In genomic region chr4:165763640-165764039, GRCh38 we compare ENCODE assay signal across 19 cellular contexts.
"Had no signal": no experiment of that assay in that cellular context is flagged by ENCODE, and none has a peak within 500 bp of the region (broad histone marks: within the 10 kb centered on the region; RNA-seq: fewer than 3 reads in every experiment).

No MANE protein-coding gene starts in this region.

- H2AFZ ChIP-seq: parathyroid adenoma had no signal

- H3K9ac ChIP-seq: parathyroid adenoma had no signal

- H3K79me2 ChIP-seq: parathyroid adenoma had no signal

- H3K27ac ChIP-seq: brain microvascular endothelial cell, parathyroid adenoma, SK-N-MC, suprapubic skin, upper lobe of right lung had no signal

- H3K4me1 ChIP-seq: parathyroid adenoma had no signal

- H3K4me3 ChIP-seq: SK-N-MC, smooth muscle cell, suprapubic skin, upper lobe of right lung had no signal

- H3K36me3 ChIP-seq: brain microvascular endothelial cell, suprapubic skin, upper lobe of right lung had no signal

- DNase-seq: activated CD4-positive, alpha-beta T cell treated with anti-CD3 and anti-CD28 coated beads, Interleukin-2, amount 50 U/mL, for 1 hour; activated CD8-positive, alpha-beta memory T cell treated with anti-CD3 and anti-CD28 coated beads for 24 hours; activated naive CD8-positive, alpha-beta T cell treated with anti-CD3 and anti-CD28 coated beads for 36 hours; brain microvascular endothelial cell; cerebellar nuclear complex; effector memory CD8-positive, alpha-beta T cell; left colon; naive thymus-derived CD4-positive, alpha-beta T cell; right cardiac atrium; stimulated activated CD4-positive, alpha-beta T cell treated with anti-CD3 and anti-CD28 coated beads, Interleukin-4, amount 100 ng/mL, for 4 hours; stimulated activated CD8-positive, alpha-beta memory T cell treated with anti-CD3 and anti-CD28 coated beads, Interleukin-4, amount 100 ng/mL, for 48 hours; stimulated activated naive CD4-positive, alpha-beta T cell treated with Interleukin-2 at 50 U/mL for 16 hours; T-helper 1 cell; T1000; upper lobe of right lung had no signal

- H3K4me2 ChIP-seq: smooth muscle cell had no signal

- H3K27me3 ChIP-seq: brain microvascular endothelial cell, suprapubic skin, upper lobe of right lung had no signal

- H3K9me3 ChIP-seq: suprapubic skin, upper lobe of right lung had no signal
